ENCODE assay signal across 10 cellular contexts in the genomic region with DNA sequence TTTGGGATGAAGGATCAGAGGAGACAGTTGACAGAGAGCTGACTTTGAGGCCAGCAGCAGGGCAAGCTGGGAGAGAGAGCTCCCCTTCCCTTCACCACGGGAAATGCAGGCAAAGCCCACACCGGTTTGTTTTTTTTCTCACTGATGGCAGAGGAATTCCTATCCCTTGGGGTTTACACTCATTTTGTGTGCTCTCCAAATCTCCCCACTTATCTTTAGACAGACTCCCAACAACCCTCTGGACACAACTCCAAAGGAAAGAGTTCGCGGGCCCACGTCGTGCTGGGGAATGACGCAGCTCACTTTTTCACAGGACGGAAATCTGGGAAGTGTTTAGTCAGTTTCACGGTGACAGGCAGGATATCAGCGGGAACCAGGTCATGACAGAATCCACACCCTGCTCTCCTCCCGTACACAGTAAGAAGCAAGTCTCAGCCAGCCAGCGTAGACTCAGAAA.
DNase-seq lines count a peak whose midpoint lies in the region; ATAC-seq, FAIRE-seq and TF ChIP-seq lines count a peak whose summit lies in the region.
"Had no signal": no experiment of that assay in that cellular context is flagged by ENCODE, and none has a peak within 500 bp of the region (broad histone marks: within the 10 kb centered on the region; RNA-seq: fewer than 3 reads in every experiment).

No MANE protein-coding gene starts in this region.

- TF ChIP-seq POLR2A in H54 (IDR thresholded peaks at IDR 0.05; ENCODE audit: low read depth, low read length) = no peak

- 2 to 4% (median 3%) methylated on average over 12 of the region's 12 CpGs for WGBS in small intestine, 3 donors

- H3K4me1 ChIP-seq in keratinocyte (ENCODE audit: control insufficient read depth, extremely low read depth, insufficient read depth, low read length) (peaks cover 9% of the 10 kb centered on the region), small intestine (ENCODE audit: control insufficient read depth in 2 of 2, insufficient read depth in 1 of 2, low read depth in 1 of 2, low read length in 1 of 2) (no peaks in the 10 kb centered on the region)

- DNase-seq in H54 (ENCODE audit: insufficient read length, low spot score) = no peak
- no peak for DNase-seq in keratinocyte (ENCODE audit: low read depth, low spot score)
- peak; percentile 5 for DNase-seq in small intestine
- no peak for DNase-seq in NCI-H1105 (lab: John Stamatoyannopoulos, UW)
- no peak for DNase-seq in SKM-1 treated with dmso at 0.1 percent for 144 hours (lab: John Stamatoyannopoulos, UW; ENCODE audit: unreplicated experiment)
- DNase-seq: activated CD4-positive, alpha-beta T cell treated with anti-CD3 and anti-CD28 coated beads for 4 hours; HCEC 1CT had no signal

- no peaks in the 10 kb centered on the region for H3K79me2 ChIP-seq in keratinocyte (ENCODE audit: control insufficient read depth, insufficient read depth, low read length)

- ATAC-seq in activated T-helper 17 cell treated with anti-CD3 and anti-CD28 coated beads, Interleukin-2, amount 50 U/mL, for 72 hours (replicated peaks) = no peak
- ATAC-seq in HG03565 (IDR thresholded peaks at IDR 0.05; ENCODE audit: unreplicated experiment) = no peak

- H3K27ac Mint-ChIP-seq in brain = peak overlapping the region in 3 of 5 experiments; percentile 22 to 60 (median 25)
- H3K27ac Mint-ChIP-seq in activated T-helper 17 cell treated with anti-CD3 and anti-CD28 coated beads, Interleukin-2, amount 50 U/mL, for 72 hours = no peak overlapping the region

- no peaks in the 10 kb centered on the region for H3K36me3 Mint-ChIP-seq in brain
- H3K36me3 Mint-ChIP-seq in activated T-helper 17 cell treated with anti-CD3 and anti-CD28 coated beads, Interleukin-2, amount 50 U/mL, for 72 hours (ENCODE audit: low read depth) = no peaks in the 10 kb centered on the region

- H3K9me1 ChIP-seq in keratinocyte (ENCODE audit: control insufficient read depth, extremely low read depth, insufficient read depth, low read length) = no peaks in the 10 kb centered on the region

- H3K9me3 Mint-ChIP-seq in brain = peaks cover 0 to 3% (median 0%) of the 10 kb centered on the region in 5 experiments
- H3K9me3 Mint-ChIP-seq in activated T-helper 17 cell treated with anti-CD3 and anti-CD28 coated beads, Interleukin-2, amount 50 U/mL, for 72 hours = no peaks in the 10 kb centered on the region

- dilution Hi-C loops in keratinocyte (cut with MboI; ENCODE audit: extremely low pct_ligation_motif_present, low sequenced_read_pairs) = no loop called here

- FAIRE-seq in H54 (lab: Jason Lieb, UNC) (peak; percentile 45), keratinocyte (lab: Jason Lieb, UNC) (peak; percentile 49), small intestine (lab: Jason Lieb, UNC) (no peak)

- peak overlapping the region; percentile 50 for H3K9ac ChIP-seq in keratinocyte (ENCODE audit: control insufficient read depth, extremely low read depth, insufficient read depth, low read length)

- H3K27me3 ChIP-seq in keratinocyte (ENCODE audit: control insufficient read depth, extremely low read depth, insufficient read depth, low read length) = no peaks in the 10 kb centered on the region
- no peaks in the 10 kb centered on the region for H3K27me3 ChIP-seq in small intestine (ENCODE audit: control insufficient read depth in 2 of 2, insufficient read depth in 2 of 2, low read length in 2 of 2)

- peak overlapping the region; percentile 93 for H3K4me2 ChIP-seq in keratinocyte (ENCODE audit: control insufficient read depth, extremely low read depth, insufficient read depth, low read depth, low read length)

- H3K27me3 Mint-ChIP-seq in brain = peaks cover 5% of the 10 kb centered on the region
- peaks cover 29% of the 10 kb centered on the region for H3K27me3 Mint-ChIP-seq in activated T-helper 17 cell treated with anti-CD3 and anti-CD28 coated beads, Interleukin-2, amount 50 U/mL, for 72 hours

- H4K20me1 ChIP-seq in keratinocyte (ENCODE audit: control insufficient read depth, extremely low read depth, insufficient read depth, low read length) = no peaks in the 10 kb centered on the region

- no peaks in the 10 kb centered on the region for H3K9me3 ChIP-seq in keratinocyte (ENCODE audit: control insufficient read depth, low read depth, low read length)
- no peaks in the 10 kb centered on the region for H3K9me3 ChIP-seq in small intestine (ENCODE audit: control insufficient read depth, low read depth)

- peak overlapping the region in 2 of 3 experiments; percentile 57 to 67 for H3K4me3 ChIP-seq in keratinocyte (ENCODE audit: control insufficient read depth in 2 of 3, extremely low read depth in 1 of 3, insufficient read depth in 2 of 3, low read depth in 1 of 3, low read length in 3 of 3)
- no peak overlapping the region for H3K4me3 ChIP-seq in small intestine (ENCODE audit: low read depth in 1 of 2, low read length in 2 of 2)

- peak; percentile 22 to 60 for TF ChIP-seq CTCF in brain (conservative IDR thresholded peaks at IDR 0.05)
- TF ChIP-seq CTCF in keratinocyte (optimal IDR thresholded peaks at IDR 0.05 in 1 of 3, IDR thresholded peaks at IDR 0.05 in 1 of 3, conservative IDR thresholded peaks at IDR 0.05 in 1 of 3; ENCODE audit: extremely low read depth in 1 of 3, insufficient read depth in 2 of 3, low read length in 3 of 3) = peak; percentile 33 to 50 (median 38)

- H3K36me3 ChIP-seq in keratinocyte (ENCODE audit: control insufficient read depth in 2 of 2, extremely low read depth in 1 of 2, insufficient read depth in 2 of 2, low read length in 2 of 2) (no peaks in the 10 kb centered on the region), small intestine (ENCODE audit: control insufficient read depth in 2 of 2, insufficient read depth in 2 of 2, low read length in 2 of 2) (no peaks in the 10 kb centered on the region)

- H3K4me1 Mint-ChIP-seq in brain = peaks cover 13% of the 10 kb centered on the region
- H3K4me1 Mint-ChIP-seq in activated T-helper 17 cell treated with anti-CD3 and anti-CD28 coated beads, Interleukin-2, amount 50 U/mL, for 72 hours = no peaks in the 10 kb centered on the region

- H3K4me3 Mint-ChIP-seq in brain = peak overlapping the region in 3 of 5 experiments; percentile 57 to 66 (median 65)
- H3K4me3 Mint-ChIP-seq in activated T-helper 17 cell treated with anti-CD3 and anti-CD28 coated beads, Interleukin-2, amount 50 U/mL, for 72 hours = no peak overlapping the region

- H2AFZ ChIP-seq in keratinocyte (ENCODE audit: control insufficient read depth, low read length) = peak overlapping the region; percentile 94

- no peak overlapping the region for H3K27ac ChIP-seq in keratinocyte (ENCODE audit: control insufficient read depth, insufficient read depth, low read length)
- H3K27ac ChIP-seq in small intestine (ENCODE audit: low read depth in 1 of 2, low read length in 1 of 2) = peak overlapping the region in 1 of 2 donors; percentile 68

Comparison
In these comparisons a context has a peak if more than half of its experiments do, and no peak if none do; other contexts are left out.
1. H3K4me3 ChIP-seq: peak in keratinocyte (2 of 3); none in small intestine (0 of 2).